ENCODE assay signal across 1 cellular context in genomic region chr17:39200957-39201510, GRCh38.
TF ChIP-seq lines count a peak whose summit lies in the region.

No MANE protein-coding gene starts in this region.

TF ChIP-seq in K562, 482 proteins besides CTCF, POLR2A, EP300 and RAD21:
- 0 out of 4 replicates have a peak, but pooled peaks of 1 of the 2 experiments have one; percentile 33 for TF ChIP-seq SIN3A (IDR thresholded peaks at IDR 0.05; ENCODE audit: borderline replicate concordance in 2 of 2, control insufficient read depth in 1 of 2, low read depth in 2 of 2, low read length in 2 of 2)
- TF ChIP-seq TBP (optimal IDR thresholded peaks at IDR 0.05; ENCODE audit: low read depth, low read length): peak; percentile 39
- 0 out of 2 replicates have a peak, but pooled peaks have one; percentile 23 for TF ChIP-seq SMARCE1 (IDR thresholded peaks at IDR 0.05)
- peak; percentile 26; the same call in 1 of the 2 replicates for TF ChIP-seq CREB5 (CRISPR knock-in tag; IDR thresholded peaks at IDR 0.05)
- TF ChIP-seq ZNF384 (IDR thresholded peaks at IDR 0.05; ENCODE audit: low read depth, low read length): peak; percentile 79; the same call in 1 of the 2 replicates
- TF ChIP-seq POLR2AphosphoS2 (IDR thresholded peaks at IDR 0.05; ENCODE audit: low read length): peak; percentile 37; the same call in 1 of the 2 replicates
- TF ChIP-seq KAT7 (CRISPR knock-in tag; IDR thresholded peaks at IDR 0.05; ENCODE audit: borderline replicate concordance): no peak
- TF ChIP-seq ZNF121 (CRISPR knock-in tag; conservative IDR thresholded peaks at IDR 0.05): peak; percentile 62
- 0 out of 2 replicates have a peak, but pooled peaks have one; percentile 43 for TF ChIP-seq SMAD4 (CRISPR knock-in tag; conservative IDR thresholded peaks at IDR 0.05)
- 0 out of 2 replicates have a peak, but pooled peaks have one; percentile 19 for TF ChIP-seq MXI1 (IDR thresholded peaks at IDR 0.05; ENCODE audit: low read depth, low read length)
- no peak for TF ChIP-seq ELF4 (CRISPR knock-in tag; IDR thresholded peaks at IDR 0.05)
- TF ChIP-seq HNRNPK (IDR thresholded peaks at IDR 0.05; ENCODE audit: low read depth, low read length, poor library complexity, severe bottlenecking): no peak
- no peak for TF ChIP-seq ZNF318 (IDR thresholded peaks at IDR 0.05; ENCODE audit: borderline replicate concordance in 1 of 2, low read depth in 1 of 2)
- peak; percentile 51 for TF ChIP-seq ZBTB40 (IDR thresholded peaks at IDR 0.05)
- no peak for TF ChIP-seq ZBTB40 (CRISPR knock-in tag; IDR thresholded peaks at IDR 0.05)
- peak; percentile 18 for TF ChIP-seq CHD1 (IDR thresholded peaks at IDR 0.05; ENCODE audit: low read length)
- TF ChIP-seq TFAP4 (CRISPR knock-in tag; IDR thresholded peaks at IDR 0.05; ENCODE audit: borderline replicate concordance): no peak
- no peak for TF ChIP-seq NFYB (IDR thresholded peaks at IDR 0.05; ENCODE audit: extremely low read depth, insufficient read length)
- no peak for TF ChIP-seq NFIX (CRISPR knock-in tag; IDR thresholded peaks at IDR 0.05; ENCODE audit: low read depth)
- TF ChIP-seq RBM39 (optimal IDR thresholded peaks at IDR 0.05; ENCODE audit: low read depth, low read length): no peak
- TF ChIP-seq PHTF2 (CRISPR knock-in tag; IDR thresholded peaks at IDR 0.05): no peak
- no peak for TF ChIP-seq XRCC3 (IDR thresholded peaks at IDR 0.05)
- peak; percentile 40 for TF ChIP-seq POLR2B (IDR thresholded peaks at IDR 0.05; ENCODE audit: low read depth, partially characterized antibody)
- TF ChIP-seq SAFB2 (IDR thresholded peaks at IDR 0.05; ENCODE audit: borderline replicate concordance, low read depth, low read length, severe bottlenecking): no peak
- no peak for TF ChIP-seq PPARD (CRISPR knock-in tag; IDR thresholded peaks at IDR 0.05)
- TF ChIP-seq ADNP (tag; IDR thresholded peaks at IDR 0.05): no peak
- TF ChIP-seq ZBTB43 (CRISPR knock-in tag; IDR thresholded peaks at IDR 0.05): no peak
- TF ChIP-seq ZKSCAN3 (CRISPR knock-in tag; IDR thresholded peaks at IDR 0.05): no peak
- peak; percentile 40 for TF ChIP-seq CXXC5 (CRISPR knock-in tag; IDR thresholded peaks at IDR 0.05)
- peak; percentile 5; the same call in 1 of the 2 replicates for TF ChIP-seq NFIC (IDR thresholded peaks at IDR 0.05)
